ENCODE assay signal across 8 cellular contexts in genomic region chr15:95291878-95292472, GRCh38.
DNase-seq lines count a peak whose midpoint lies in the region; ATAC-seq, FAIRE-seq and TF ChIP-seq lines count a peak whose summit lies in the region.

No MANE protein-coding gene starts in this region.

- TF ChIP-seq CTCF in D721Med (IDR thresholded peaks at IDR 0.05; ENCODE audit: insufficient read depth, missing control alignments) = peak; percentile 50

- no peak for TF ChIP-seq POLR2A in erythroblast (IDR thresholded peaks at IDR 0.05; ENCODE audit: low read length)

- no peak for FAIRE-seq in D721Med (lab: Jason Lieb, UNC)

- DNase-seq in D721Med (ENCODE audit: insufficient read length, low spot score) = no peak
- DNase-seq in H4 (ENCODE audit: low spot score) = peak; percentile 25
- peak; percentile 33 for DNase-seq in NCI-H69 (lab: John Stamatoyannopoulos, UW)
- peak; percentile 17 to 53 for DNase-seq in erythroblast (lab: John Stamatoyannopoulos, UW)
- peak; percentile 53 for DNase-seq in pons (ENCODE audit: low spot score)

- ATAC-seq in HG03520 (IDR thresholded peaks at IDR 0.05; ENCODE audit: unreplicated experiment) (no peak), HG03175 (IDR thresholded peaks at IDR 0.05; ENCODE audit: unreplicated experiment) (no peak), GM21447 (IDR thresholded peaks at IDR 0.05; ENCODE audit: unreplicated experiment) (no peak)
